In the genomic region with DNA sequence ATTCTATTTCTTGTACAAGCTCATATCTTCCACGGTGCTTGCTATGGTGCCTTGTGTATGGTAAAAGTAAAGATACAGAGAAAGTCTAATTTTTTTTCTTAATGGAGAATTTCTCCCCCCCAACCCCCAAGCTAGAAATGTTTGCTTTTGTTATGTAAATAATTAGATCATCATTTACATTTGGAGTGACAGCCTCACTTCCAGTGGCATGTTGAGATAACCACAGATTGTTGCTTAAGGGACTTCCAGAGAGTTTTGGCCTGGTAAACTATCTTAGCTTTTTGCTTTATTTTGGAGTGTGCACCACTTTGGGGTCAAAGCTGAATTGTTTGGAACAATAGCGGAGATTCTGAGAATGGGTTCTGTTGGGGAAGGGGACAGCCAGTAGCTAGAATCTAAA, we compare ENCODE assay signal across 18 cellular contexts.
A peak's percentile ranks its signal among the peaks of the same experiment; 100 is the strongest.
DNase-seq lines count a peak whose midpoint lies in the region; ATAC-seq, FAIRE-seq and TF ChIP-seq lines count a peak whose summit lies in the region.
"Had no signal": no experiment of that assay in that cellular context is flagged by ENCODE, and none has a peak within 500 bp of the region (broad histone marks: within the 10 kb centered on the region; RNA-seq: fewer than 3 reads in every experiment).

No MANE protein-coding gene starts in this region.

- no peak for TF ChIP-seq CTCF in CD14-positive monocyte (IDR thresholded peaks at IDR 0.05)
- no peak for TF ChIP-seq CTCF in H9 (conservative IDR thresholded peaks at IDR 0.05)
- no peak for TF ChIP-seq CTCF in GM12878 (IDR thresholded peaks at IDR 0.05 in 2 of 3, conservative IDR thresholded peaks at IDR 0.05 in 1 of 3; ENCODE audit: control insufficient read depth in 2 of 3, extremely low read depth in 1 of 3, insufficient read depth in 1 of 3, low read depth in 3 of 3, low read length in 3 of 3)

- H2BK120ac ChIP-seq in H9 (ENCODE audit: low read depth, low read length, poor library complexity, severe bottlenecking) = no peak overlapping the region

- H3K27me3 Mint-ChIP-seq in CD14-positive monocyte (ENCODE audit: low read depth in 3 of 3) (peaks cover 0 to 3% (median 0%) of the 10 kb centered on the region in 3 donors), H9 (ENCODE audit: low read depth) (no peaks in the 10 kb centered on the region)
- H3K27me3 Mint-ChIP-seq: B cell had no signal

- no peak overlapping the region for H3K4ac ChIP-seq in H9 (ENCODE audit: low read depth, low read length)

- no CpG with 5 or more reads among the region's 2 CpGs for WGBS in H9 (ENCODE audit: extremely low coverage, insufficient read length, low lambda C conversion rate)
- WGBS in GM12878 (ENCODE audit: insufficient coverage, insufficient replicate concordance, low lambda C conversion rate, missing lambda C conversion rate) = 40% methylated on average over 2 of the region's 2 CpGs

- H3K9me3 Mint-ChIP-seq in CD14-positive monocyte (peaks cover 0 to 5% (median 0%) of the 10 kb centered on the region in 7 donors), H9 (peaks cover 3% of the 10 kb centered on the region in 2 experiments; a peak in 3 of 5 replicates)

- no peak for TF ChIP-seq POLR2A in GM12878 (IDR thresholded peaks at IDR 0.05; ENCODE audit: low read depth, low read length)

- H3K18ac ChIP-seq in H9 (ENCODE audit: insufficient read length, low read depth, low read length) = no peak overlapping the region

- H4K91ac ChIP-seq in H9 (ENCODE audit: insufficient read length, low read depth, low read length) = no peak overlapping the region

- no peaks in the 10 kb centered on the region for H3K9me3 ChIP-seq in H9 (ENCODE audit: control insufficient read depth, low read depth, low read length)
- no peaks in the 10 kb centered on the region for H3K9me3 ChIP-seq in GM12878 (replicated peaks; ENCODE audit: control insufficient read depth, insufficient read depth, low read length)
- no peaks in the 10 kb centered on the region for H3K9me3 ChIP-seq in iPS-20b (ENCODE audit: insufficient read depth, low read depth, low read length)
- H3K9me3 ChIP-seq: SJCRH30 had no signal

- CTCF ChIA-PET in GM12878 (lab: Yijun Ruan, JAX) = interaction anchor here (0.6 to 1.6 kb wide), 4 partner anchors 11 to 627 kb away, joined by 3 to 7 read pairs (median 4); no protein-coding TSS in a partner anchor

- H3K23me2 ChIP-seq in H9 (ENCODE audit: insufficient read length, low read depth, low read length, poor library complexity, severe bottlenecking) = no peaks in the 10 kb centered on the region

- H3K56ac ChIP-seq in H9 (ENCODE audit: insufficient read length, low read depth, low read length) = no peak overlapping the region

- DNase-seq in CD14-positive monocyte (ENCODE audit: low spot score) (no peak), H9 (no peak), GM12878 (ENCODE audit: low read depth, low spot score) (no peak), NCI-H526 (lab: John Stamatoyannopoulos, UW) (no peak), iPS-NIHi7 (ENCODE audit: extremely low spot score) (no peak)
- DNase-seq: CD4-positive, CD25-positive, alpha-beta regulatory T cell; NCI-H1417; NCI-H187; NCI-H2107; NCI-H510A treated with DMSO at 0.1 percent for 48 hours; NCI-H82; SJCRH30 had no signal

- H4K8ac ChIP-seq in H9 (replicated peaks; ENCODE audit: insufficient read length, low read depth, low read length) = no peak overlapping the region

- H3K36me3 ChIP-seq in GM12878 (ENCODE audit: control insufficient read depth in 2 of 2, insufficient read depth in 2 of 2, low read length in 1 of 2) (no peaks in the 10 kb centered on the region), iPS-20b (ENCODE audit: insufficient read depth, low read depth, low read length) (no peaks in the 10 kb centered on the region)
- H3K36me3 ChIP-seq: SJCRH30 had no signal

- H3K4me1 Mint-ChIP-seq in CD14-positive monocyte (peaks cover 56% of the 10 kb centered on the region), H9 (peaks cover 49 to 57% of the 10 kb centered on the region in 2 experiments)
- H3K4me1 Mint-ChIP-seq: CD4-positive, CD25-positive, alpha-beta regulatory T cell had no signal

- no peak overlapping the region for H3K14ac ChIP-seq in H9 (ENCODE audit: insufficient read depth, low read length)

- H2BK12ac ChIP-seq in H9 (ENCODE audit: insufficient read length, low read depth, low read length) = no peak overlapping the region

- H3K4me1 ChIP-seq in H9 (ENCODE audit: insufficient read depth, low read length) = peaks cover 9% of the 10 kb centered on the region; the same call in 1 of the 2 replicates
- no peaks in the 10 kb centered on the region for H3K4me1 ChIP-seq in GM12878 (ENCODE audit: control insufficient read depth, insufficient read depth, low read length)
- peaks cover 31% of the 10 kb centered on the region for H3K4me1 ChIP-seq in iPS-20b (ENCODE audit: insufficient read depth, low read length)
- H3K4me1 ChIP-seq: SJCRH30 had no signal

- H3K27ac Mint-ChIP-seq in CD14-positive monocyte (peak overlapping the region; percentile 85 to 99 (median 94)), H9 (peak overlapping the region in 2 of 3 experiments; percentile 48 to 92; a peak in 3 of 7 replicates)
- H3K27ac Mint-ChIP-seq: B cell; CD4-positive, CD25-positive, alpha-beta regulatory T cell had no signal

- RAD21 ChIA-PET in GM12878 (lab: Charles Lee; ENCODE audit: unreplicated experiment) = interaction anchor here (1.2 to 1.5 kb wide), 3 partner anchors 12 to 24 kb away, joined by 4 to 7 read pairs (median 5); no protein-coding TSS in a partner anchor

- TF ChIP-seq RAD21 in GM12878 (IDR thresholded peaks at IDR 0.05; ENCODE audit: insufficient read depth, low read depth, low read length) = no peak

- H2BK20ac ChIP-seq in H9 (ENCODE audit: low read depth, low read length, poor library complexity, severe bottlenecking) = no peak overlapping the region

- H3K4me3 Mint-ChIP-seq in CD14-positive monocyte = no peak overlapping the region
- H3K4me3 Mint-ChIP-seq in H9 = peak overlapping the region in 1 of 2 experiments; percentile 60; a peak in 2 of 5 replicates
- H3K4me3 Mint-ChIP-seq: B cell; CD4-positive, CD25-positive, alpha-beta regulatory T cell had no signal

- no peak overlapping the region for H3K4me3 ChIP-seq in GM12878
- 0 out of 2 replicates have a peak overlapping the region, but pooled peaks have one; percentile 12 for H3K4me3 ChIP-seq in iPS-20b (ENCODE audit: low read length)
- H3K4me3 ChIP-seq: GM23248, SJCRH30 had no signal

- H2BK5ac ChIP-seq in H9 (ENCODE audit: insufficient read length, low read length) = no peak overlapping the region

- H3K79me1 ChIP-seq in H9 (ENCODE audit: insufficient read depth, low read depth, low read length, poor library complexity, severe bottlenecking) = no peaks in the 10 kb centered on the region

- peak overlapping the region; percentile 33 for H3K4me2 ChIP-seq in H9 (ENCODE audit: insufficient read depth, insufficient read length, low read length)
- H3K4me2 ChIP-seq in GM12878 (ENCODE audit: control insufficient read depth, insufficient read depth) = no peak overlapping the region

- intact Hi-C loops in CD14-positive monocyte (cut with micrococcal nuclease) = loop anchor here (5.0 kb wide), 1 partner anchor 38 kb away; no protein-coding TSS in a partner anchor
- intact Hi-C loops in GM12878 (cut with micrococcal nuclease; ENCODE audit: unreplicated experiment) = no loop called here

- in situ Hi-C loops in GM12878 (cut with MboI) = no loop called here

- no peak for TF ChIP-seq EP300 in GM12878 (IDR thresholded peaks at IDR 0.05; ENCODE audit: borderline replicate concordance in 1 of 2, control insufficient read depth in 1 of 2, low read depth in 2 of 2, low read length in 2 of 2)

- no peak overlapping the region for H4K5ac ChIP-seq in H9 (ENCODE audit: insufficient read length, low read depth, low read length)

- H3T11ph ChIP-seq in H9 (ENCODE audit: low read length) = no peak overlapping the region

- BruUV-seq in GM12878 (replicated peaks; lab: Mats Ljungman, UMichigan) = no TSS peak

- ATAC-seq in GM12878 = no peak
- ATAC-seq in HG03025 (IDR thresholded peaks at IDR 0.05; ENCODE audit: low FRiP score, unreplicated experiment) = no peak
- ATAC-seq: Panc1 had no signal

- FAIRE-seq in GM12878 (lab: Jason Lieb, UNC) = no peak

- H3K23ac ChIP-seq in H9 (ENCODE audit: insufficient read length, low read depth, low read length) = no peak overlapping the region

- peak overlapping the region; percentile 37 for H2AFZ ChIP-seq in H9 (ENCODE audit: low read length)
- H2AFZ ChIP-seq in GM12878 (ENCODE audit: control insufficient read depth, low read depth, low read length) = no peak overlapping the region
- H2AFZ ChIP-seq: GM23248 had no signal

- POLR2A ChIA-PET in GM12878 (lab: Charles Lee) = no interaction called here

- H2AK5ac ChIP-seq in H9 (ENCODE audit: insufficient read length, low read length) = no peak overlapping the region

- no peak overlapping the region for H3K9ac ChIP-seq in H9 (ENCODE audit: extremely low read depth, insufficient read length, low read length)
- no peak overlapping the region for H3K9ac ChIP-seq in GM12878 (ENCODE audit: control insufficient read depth, insufficient read depth, low read length)
- no peak overlapping the region for H3K9ac ChIP-seq in iPS-20b (ENCODE audit: low read depth, low read length)
- H3K9ac ChIP-seq: GM23248 had no signal

- H4K20me1 ChIP-seq in H9 (ENCODE audit: control insufficient read depth, insufficient read depth, insufficient read length) = no peaks in the 10 kb centered on the region
- H4K20me1 ChIP-seq in GM12878 (ENCODE audit: control insufficient read depth, insufficient read depth) = no peaks in the 10 kb centered on the region

- H3K79me2 ChIP-seq in H9 (ENCODE audit: insufficient read depth, low read length) (no peaks in the 10 kb centered on the region), GM12878 (ENCODE audit: control insufficient read depth, insufficient read depth, low read length) (no peaks in the 10 kb centered on the region)

- no peak overlapping the region for H3K27ac ChIP-seq in H9 (ENCODE audit: insufficient read length, low read depth, low read length)
- no peak overlapping the region for H3K27ac ChIP-seq in GM12878 (ENCODE audit: control insufficient read depth, insufficient read depth)
- no peak overlapping the region for H3K27ac ChIP-seq in iPS-20b (ENCODE audit: low read length)
- H3K27ac ChIP-seq: GM23248, HL-60, SJCRH30 had no signal

- H3K36me3 Mint-ChIP-seq in CD14-positive monocyte (peaks cover 0 to 11% of the 10 kb centered on the region in 2 donors), H9 (ENCODE audit: insufficient read depth in 1 of 3, low read depth in 3 of 3) (no peaks in the 10 kb centered on the region; a peak in 1 of 7 replicates)
- H3K36me3 Mint-ChIP-seq: CD4-positive, CD25-positive, alpha-beta regulatory T cell had no signal

- SMC1A ChIA-PET in GM12878 (lab: Charles Lee; ENCODE audit: uncharacterized antibody, unreplicated experiment) = interaction anchor here (0.6 to 5.4 kb wide), 10 partner anchors 8 to 670 kb away, joined by 3 to 22 read pairs (median 4); no protein-coding TSS in a partner anchor

- H2BK15ac ChIP-seq in H9 (ENCODE audit: low read depth, low read length) = no peak overlapping the region

- H3K27me3 ChIP-seq in H9 (ENCODE audit: insufficient read depth, low read length) (no peaks in the 10 kb centered on the region), GM12878 (replicated peaks in 1 of 2; ENCODE audit: control insufficient read depth in 2 of 2, insufficient read depth in 2 of 2, low read length in 1 of 2) (peaks cover 2 to 8% of the 10 kb centered on the region in 2 experiments; a peak in 2 of 4 replicates), iPS-20b (ENCODE audit: insufficient read depth, low read length) (no peaks in the 10 kb centered on the region)
- H3K27me3 ChIP-seq: SJCRH30 had no signal
